ENCODE assay signal across 8 cellular contexts in genomic region chr5:93585054-93585751, GRCh38. TPM values are rescaled to one million over a fixed set of nuclear protein-coding genes. Genes with fewer than 3 reads are reported as not detected.
A peak's percentile ranks its signal among the peaks of the same experiment; 100 is the strongest.
DNase-seq lines count a peak whose midpoint lies in the region; ATAC-seq lines count a peak whose summit lies in the region.

No MANE protein-coding gene starts in this region.

- H3K27me3 ChIP-seq in MG63 (no peaks in the 10 kb centered on the region), mesendoderm (ENCODE audit: insufficient read depth, low read length, poor library complexity) (peaks cover 45% of the 10 kb centered on the region)

- H3K4ac ChIP-seq in mesendoderm (ENCODE audit: low read depth, low read length), result no peak overlapping the region

- WGBS in mesendoderm (ENCODE audit: extremely low coverage, insufficient coverage, low lambda C conversion rate), result no CpG with 5 or more reads among the region's 68 CpGs

- H3K4me2 ChIP-seq in mesendoderm (ENCODE audit: low read length), result peak overlapping the region; percentile 35

- no peaks in the 10 kb centered on the region for H3K9me3 ChIP-seq in MG63

- H3K27ac ChIP-seq in mesendoderm (ENCODE audit: low read depth, low read length), result no peak overlapping the region

- H3K18ac ChIP-seq in mesendoderm (ENCODE audit: low read length), result peak overlapping the region; percentile 14

- H2AK5ac ChIP-seq in mesendoderm (ENCODE audit: low read length), result no peak overlapping the region

- no peak overlapping the region for H2BK5ac ChIP-seq in mesendoderm (ENCODE audit: low read length)

- no peaks in the 10 kb centered on the region for H3K79me1 ChIP-seq in mesendoderm (ENCODE audit: low read length)

- H2BK15ac ChIP-seq in mesendoderm (replicated peaks; ENCODE audit: low read depth), result no peak overlapping the region

- H3K23ac ChIP-seq in mesendoderm (ENCODE audit: low read length), result no peak overlapping the region

- DNase-seq in EH (ENCODE audit: low read depth) (peak; percentile 43), MG63 (peak; percentile 74), cerebellum (ENCODE audit: low spot score) (peak; percentile 73), mesendoderm (no peak), COLO829 (ENCODE audit: low spot score) (no peak), left lobe of liver (ENCODE audit: low spot score) (no peak), NCI-H1436 treated with DMSO at 0.1 percent for 48 hours (lab: John Stamatoyannopoulos, UW) (no peak)

- H2BK120ac ChIP-seq in mesendoderm (ENCODE audit: low read depth, low read length), result no peak overlapping the region

- H3K4me1 ChIP-seq in mesendoderm (ENCODE audit: control insufficient read depth, low read depth, low read length), result no peaks in the 10 kb centered on the region

- H3K56ac ChIP-seq in mesendoderm (ENCODE audit: low read length), result no peak overlapping the region

- peaks cover 30% of the 10 kb centered on the region for H3K36me3 ChIP-seq in MG63
- no peaks in the 10 kb centered on the region for H3K36me3 ChIP-seq in mesendoderm (ENCODE audit: control insufficient read depth, insufficient read depth, low read length)

- no peak overlapping the region for H3K9ac ChIP-seq in mesendoderm (ENCODE audit: low read length)

- no peak for ATAC-seq in GM19351 (IDR thresholded peaks at IDR 0.05; ENCODE audit: unreplicated experiment)
- ATAC-seq in left lobe of liver, result no peak

- H4K5ac ChIP-seq in mesendoderm (ENCODE audit: low read length), result no peak overlapping the region

- no peak overlapping the region for H4K8ac ChIP-seq in mesendoderm (ENCODE audit: low read depth, low read length)

- H3K4me3 ChIP-seq in MG63 (peak overlapping the region; percentile 79), mesendoderm (ENCODE audit: low read length) (no peak overlapping the region)

- H3K79me2 ChIP-seq in mesendoderm (ENCODE audit: control insufficient read depth, insufficient read depth, low read length), result no peaks in the 10 kb centered on the region

RNA-seq across cellular contexts. Expression of gene NR2F1, which starts 2.2 kb away (rescaled TPM):
- total RNA-seq in MG63 (2014; rRNA removed; shearing (Covaris generic); ENCODE audit: low replicate concordance), result 73.0 and 76.3 TPM in 2 replicates
- total RNA-seq in cerebellum, result 97.7 TPM
- polyA plus RNA-seq in mesendoderm (2013, experiment 1 of 2), result not detected
- not detected for polyA plus RNA-seq in mesendoderm (2013, experiment 2 of 2)
- total RNA-seq in left lobe of liver, result 10.2 TPM

RNA-seq across cellular contexts. Expression of gene NR2F1-AS1, which starts 4.2 kb away (rescaled TPM):
- 8.1 and 15.1 TPM in 2 replicates for total RNA-seq in MG63 (2014; rRNA removed; shearing (Covaris generic); ENCODE audit: low replicate concordance)
- total RNA-seq in cerebellum (70.1 TPM), left lobe of liver (1.8 TPM)
- 0.53 TPM for polyA plus RNA-seq in mesendoderm (2013, experiment 1 of 2)
- polyA plus RNA-seq in mesendoderm (2013, experiment 2 of 2), result 0.66 TPM

Comparison
In these comparisons a context has a peak if more than half of its experiments do, and no peak if none do; other contexts are left out.
1. DNase-seq: peak in EH (single experiment), MG63 (single experiment) and cerebellum (single experiment); none in mesendoderm (single experiment), COLO829 (single experiment), left lobe of liver (single experiment) and NCI-H1436 treated with DMSO at 0.1 percent for 48 hours (single experiment).